ENCODE assay signal across 1 cellular context in genomic region chr19:7927605-7928333, GRCh38.
TF ChIP-seq lines count a peak whose summit lies in the region.

No MANE protein-coding gene starts in this region.

TF ChIP-seq in IMR-90, 13 proteins besides CTCF, POLR2A, EP300 and RAD21:
- TF ChIP-seq FOS (IDR thresholded peaks at IDR 0.05; ENCODE audit: low read depth, low read length) (no peak), CHD1 (IDR thresholded peaks at IDR 0.05; ENCODE audit: low read depth, low read length) (no peak), USF2 (IDR thresholded peaks at IDR 0.05; ENCODE audit: low read depth, low read length) (no peak), MAZ (IDR thresholded peaks at IDR 0.05; ENCODE audit: borderline replicate concordance, low read depth, low read length) (no peak), SMC3 (IDR thresholded peaks at IDR 0.05; ENCODE audit: low read depth, low read length) (no peak), BHLHE40 (IDR thresholded peaks at IDR 0.05; ENCODE audit: low read depth, low read length) (no peak), MXI1 (IDR thresholded peaks at IDR 0.05; ENCODE audit: borderline replicate concordance, low read depth, low read length) (no peak), RFX5 (IDR thresholded peaks at IDR 0.05; ENCODE audit: low read depth, low read length) (no peak), NFE2L2 (IDR thresholded peaks at IDR 0.05; ENCODE audit: low read depth, low read length) (no peak), ELK1 (IDR thresholded peaks at IDR 0.05; ENCODE audit: borderline replicate concordance, low read depth, low read length) (no peak), RCOR1 (IDR thresholded peaks at IDR 0.05; ENCODE audit: insufficient replicate concordance, low read length) (no peak), CEBPB (IDR thresholded peaks at IDR 0.05; ENCODE audit: low read depth, low read length) (no peak), MAFK (IDR thresholded peaks at IDR 0.05; ENCODE audit: low read depth, low read length) (no peak)
